Comparison of ENCODE assay signal across 8 cellular contexts in genomic region chr13:28819748-28820098, GRCh38. TPM values are rescaled to one million over a fixed set of nuclear protein-coding genes. Genes with fewer than 3 reads are reported as not detected.
DNase-seq lines count a peak whose midpoint lies in the region; ATAC-seq and TF ChIP-seq lines count a peak whose summit lies in the region.

No MANE protein-coding gene starts in this region.

- peak; percentile 53 for ATAC-seq in GM19351 (IDR thresholded peaks at IDR 0.05; ENCODE audit: unreplicated experiment)
- peak; percentile 83 for ATAC-seq in effector memory CD8-positive, alpha-beta T cell (replicated peaks)

- POLR2A ChIA-PET in activated CD4-positive, alpha-beta T cell treated with anti-CD3 and anti-CD28 coated beads, Interleukin-2, amount 10 ng/mL, durations not matched to agents 7 days and 5 days (lab: Charles Lee), result no interaction called here

- H3K4me3 ChIP-seq in thyroid gland (replicated peaks in 1 of 3), result no peak overlapping the region

- peaks cover 4 to 7% of the 10 kb centered on the region in 2 donors for H3K4me1 ChIP-seq in thyroid gland

- no peak overlapping the region for H3K4me3 Mint-ChIP-seq in activated CD4-positive, alpha-beta T cell treated with anti-CD3 and anti-CD28 coated beads, Interleukin-2, amount 10 ng/mL, durations not matched to agents 7 days and 5 days
- peak overlapping the region in 1 of 2 donors; percentile 34 for H3K4me3 Mint-ChIP-seq in effector memory CD8-positive, alpha-beta T cell
- H3K4me3 Mint-ChIP-seq in mesothelial cell of epicardium, result no peak overlapping the region

- no peaks in the 10 kb centered on the region for H3K36me3 ChIP-seq in thyroid gland

- H3K27me3 Mint-ChIP-seq in activated CD4-positive, alpha-beta T cell treated with anti-CD3 and anti-CD28 coated beads, Interleukin-2, amount 10 ng/mL, durations not matched to agents 7 days and 5 days, result peaks cover 54% of the 10 kb centered on the region
- peaks cover 70 to 72% of the 10 kb centered on the region in 2 donors for H3K27me3 Mint-ChIP-seq in effector memory CD8-positive, alpha-beta T cell
- peaks cover 83% of the 10 kb centered on the region for H3K27me3 Mint-ChIP-seq in mesothelial cell of epicardium (ENCODE audit: low read depth)

- H3K36me3 Mint-ChIP-seq in activated CD4-positive, alpha-beta T cell treated with anti-CD3 and anti-CD28 coated beads, Interleukin-2, amount 10 ng/mL, durations not matched to agents 7 days and 5 days (ENCODE audit: low read depth), result no peaks in the 10 kb centered on the region
- no peaks in the 10 kb centered on the region for H3K36me3 Mint-ChIP-seq in effector memory CD8-positive, alpha-beta T cell (ENCODE audit: insufficient read depth)
- H3K36me3 Mint-ChIP-seq in mesothelial cell of epicardium, result no peaks in the 10 kb centered on the region

- intact Hi-C loops in thyroid gland (cut with DNase I), result loop anchor here (10.0 kb wide), 1 partner anchor 545 kb away; no protein-coding TSS in a partner anchor

- TF ChIP-seq POLR2A in thyroid gland (IDR thresholded peaks at IDR 0.05), result no peak

- no peaks in the 10 kb centered on the region for H3K27me3 ChIP-seq in thyroid gland

- CTCF ChIA-PET in activated CD4-positive, alpha-beta T cell treated with anti-CD3 and anti-CD28 coated beads, Interleukin-2, amount 10 ng/mL, durations not matched to agents 7 days and 5 days (lab: Charles Lee), result no interaction called here

- H3K9me3 ChIP-seq in thyroid gland, result no peaks in the 10 kb centered on the region

- peaks cover 8% of the 10 kb centered on the region for H3K9me3 Mint-ChIP-seq in activated CD4-positive, alpha-beta T cell treated with anti-CD3 and anti-CD28 coated beads, Interleukin-2, amount 10 ng/mL, durations not matched to agents 7 days and 5 days
- H3K9me3 Mint-ChIP-seq in effector memory CD8-positive, alpha-beta T cell, result peaks cover 0 to 10% of the 10 kb centered on the region in 2 donors
- H3K9me3 Mint-ChIP-seq in mesothelial cell of epicardium, result peaks cover 9% of the 10 kb centered on the region

- peaks cover 4% of the 10 kb centered on the region for H3K4me1 Mint-ChIP-seq in activated CD4-positive, alpha-beta T cell treated with anti-CD3 and anti-CD28 coated beads, Interleukin-2, amount 10 ng/mL, durations not matched to agents 7 days and 5 days
- H3K4me1 Mint-ChIP-seq in effector memory CD8-positive, alpha-beta T cell (ENCODE audit: low read depth in 2 of 2), result peaks cover 0 to 2% of the 10 kb centered on the region in 2 donors
- peaks cover 3% of the 10 kb centered on the region for H3K4me1 Mint-ChIP-seq in mesothelial cell of epicardium

- TF ChIP-seq CTCF in mesothelial cell of epicardium (IDR thresholded peaks at IDR 0.05; ENCODE audit: unreplicated experiment) (no peak), thyroid gland (IDR thresholded peaks at IDR 0.05) (peak in 3 of 6 experiments; percentile 28 to 53 (median 50))

- 0% methylated on average over 1 of the region's 55 CpGs; no CpG with 5 or more reads in 1 of the 2 donors for WGBS in thyroid gland, 2 donors

- peak; percentile 40 for DNase-seq in AG08395 (ENCODE audit: low spot score)
- DNase-seq in NCI-H1048 (lab: John Stamatoyannopoulos, UW), result peak; percentile 5
- DNase-seq in activated CD4-positive, alpha-beta T cell treated with anti-CD3 and anti-CD28 coated beads, Interleukin-2, amount 10 ng/mL, durations not matched to agents 7 days and 5 days, result peak; percentile 35
- peak in 2 of 3 experiments; percentile 10 to 21 for DNase-seq in effector memory CD8-positive, alpha-beta T cell
- peak; percentile 64 to 81 for DNase-seq in mesothelial cell of epicardium (ENCODE audit: low spot score in 2 of 2, unreplicated experiment in 2 of 2)
- peak; percentile 49 to 50 for DNase-seq in thyroid gland
- no peak for DNase-seq in RKO (ENCODE audit: low spot score)

- no peak overlapping the region for H3K27ac ChIP-seq in thyroid gland

- H3K27ac Mint-ChIP-seq in activated CD4-positive, alpha-beta T cell treated with anti-CD3 and anti-CD28 coated beads, Interleukin-2, amount 10 ng/mL, durations not matched to agents 7 days and 5 days, result no peak overlapping the region
- no peak overlapping the region for H3K27ac Mint-ChIP-seq in effector memory CD8-positive, alpha-beta T cell
- no peak overlapping the region for H3K27ac Mint-ChIP-seq in mesothelial cell of epicardium

RNA-seq across cellular contexts. Expression of gene MTUS2, which starts 0.4 kb away (rescaled TPM):
- not detected for total RNA-seq in activated CD4-positive, alpha-beta T cell treated with anti-CD3 and anti-CD28 coated beads, Interleukin-2, amount 10 ng/mL, durations not matched to agents 7 days and 5 days
- total RNA-seq in mesothelial cell of epicardium (1.4 to 1.9 TPM (median 1.4 TPM) in 3 replicates), thyroid gland (1 to 10 TPM in 3 of 4 donors, under 1 TPM in 1; 0.98 to 1.5 (median 1.1) TPM)
